Comparison of ENCODE assay signal across 24 cellular contexts in the genomic region with DNA sequence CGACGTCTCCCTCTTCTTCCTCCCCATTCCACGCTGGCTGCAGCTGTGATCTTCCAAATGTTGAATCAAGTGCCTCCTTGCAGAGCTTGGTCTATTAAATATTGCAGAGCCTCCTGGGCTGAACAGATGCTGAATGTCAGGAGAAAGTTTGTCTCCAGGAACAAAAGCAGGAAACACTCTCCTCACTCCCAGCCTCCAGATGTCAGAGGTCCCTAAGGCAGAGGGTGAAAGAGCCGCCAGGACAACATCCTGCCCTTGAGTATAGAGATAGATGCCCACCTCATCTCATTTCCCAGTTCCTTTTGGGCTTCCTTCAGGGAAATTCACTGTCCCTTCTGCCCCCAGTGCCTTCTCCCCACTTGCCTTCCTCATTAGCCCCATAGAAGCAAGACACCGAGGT. TPM values are rescaled to one million over a fixed set of nuclear protein-coding genes. Genes with fewer than 3 reads are reported as not detected.
"Had no signal": no experiment of that assay in that cellular context is flagged by ENCODE, and none has a peak within 500 bp of the region (broad histone marks: within the 10 kb centered on the region; RNA-seq: fewer than 3 reads in every experiment).

No MANE protein-coding gene starts in this region.

- H3K9ac ChIP-seq: SK-N-SH had no signal

- H3K27ac ChIP-seq: SJCRH30, WERI-Rb-1 had no signal

- H3K4me3 ChIP-seq: SJCRH30 had no signal

- H3K9me3 ChIP-seq: SJCRH30, SK-N-SH had no signal

- DNase-seq: activated CD4-positive, alpha-beta memory T cell treated with anti-CD3 and anti-CD28 coated beads, Interleukin-2, amount 10 ng/mL, durations not matched to agents 7 days and 5 days; activated CD4-positive, alpha-beta T cell treated with anti-CD3 and anti-CD28 coated beads for 36 hours; activated CD4-positive, alpha-beta T cell treated with anti-CD3 and anti-CD28 coated beads, Interleukin-2, amount 50 U/mL, for 1 hour; activated gamma-delta T cell treated with Interleukin-2 at 50 U/mL for 16 hours; activated naive CD4-positive, alpha-beta T cell treated with anti-CD3 and anti-CD28 coated beads, Interleukin-2, amount 10 ng/mL, durations not matched to agents 7 days and 5 days; activated naive CD8-positive, alpha-beta T cell treated with anti-CD3 and anti-CD28 coated beads for 36 hours; activated T-cell treated with anti-CD3 and anti-CD28 coated beads for 4 hours; activated T-cell treated with anti-CD3 and anti-CD28 coated beads, Interleukin-2, amount 50 U/mL, for 48 hours; caudate nucleus; NCI-H1105 treated with DMSO at 0.1 percent for 48 hours; NCI-H1436 treated with DMSO at 0.1 percent for 48 hours; NCI-H187; NCI-H2081; NCI-H510A treated with DMSO at 0.1 percent for 48 hours; NCI-H69; NK-92 treated with Interleukin-12 subunit alpha and Interleukin-12 subunit beta, amount 100 ng/mL, for 24 hours; OCI-M1; Right ventricle myocardium superior; RPMI8226; SJCRH30; SK-N-SH; T-helper 1 cell; WERI-Rb-1 had no signal

- H3K27me3 ChIP-seq: SJCRH30 had no signal

- H3K4me1 ChIP-seq: SJCRH30 had no signal

- H3K36me3 ChIP-seq: SJCRH30, WERI-Rb-1 had no signal

- H3K4me2 ChIP-seq: SK-N-SH had no signal

- ATAC-seq: activated CD4-positive, alpha-beta T cell treated with anti-CD3 and anti-CD28 coated beads for 36 hours; Panc1 had no signal

RNA-seq across cellular contexts. Expression of gene IGSF9B, which starts 40.8 kb away (rescaled TPM):
- total RNA-seq: SJCRH30 had no signal
